Comparison of ENCODE assay signal across 1 cellular context in the genomic region with DNA sequence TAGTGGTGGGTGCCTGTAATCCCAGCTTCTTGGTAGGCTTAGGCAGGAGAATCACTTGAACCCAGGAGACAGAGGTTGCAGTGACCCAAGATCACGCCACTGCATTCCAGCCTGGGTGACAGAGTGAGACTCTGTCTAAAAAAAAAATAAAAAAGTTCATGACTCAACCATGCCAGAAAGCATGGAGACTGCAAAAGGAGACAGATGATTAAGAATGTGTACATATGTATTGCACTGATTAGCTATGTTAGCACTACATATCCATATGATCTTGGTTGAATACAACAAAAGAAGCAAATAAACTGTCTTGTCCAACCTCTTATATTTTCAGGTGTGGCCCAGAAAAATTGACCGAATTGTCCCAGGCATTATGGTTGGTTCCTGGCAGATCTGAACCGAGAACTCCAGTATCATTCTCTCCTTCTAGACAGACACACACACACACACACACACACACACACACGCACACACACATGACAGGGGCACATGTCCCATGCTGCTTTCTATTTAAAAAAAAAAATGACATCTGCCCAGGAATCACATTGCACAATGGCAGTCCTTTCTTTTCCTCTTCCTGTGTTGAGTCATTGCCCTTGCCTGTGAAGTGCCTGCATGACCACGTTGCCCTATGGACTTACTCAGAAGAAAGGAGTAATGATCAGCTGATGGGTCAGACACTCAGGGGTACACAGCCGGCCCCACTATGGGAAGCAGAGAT.
A peak's percentile ranks its signal among the peaks of the same experiment; 100 is the strongest.
TF ChIP-seq lines count a peak whose summit lies in the region.

No MANE protein-coding gene starts in this region.

TF ChIP-seq in HepG2, 621 proteins besides CTCF, POLR2A, EP300 and RAD21 (continued from another document):
- TF ChIP-seq BCLAF1 (IDR thresholded peaks at IDR 0.05): no peak
- no peak for TF ChIP-seq DNMT1 (CRISPR knock-in tag; IDR thresholded peaks at IDR 0.05)
- TF ChIP-seq FOXJ3 (CRISPR knock-in tag; IDR thresholded peaks at IDR 0.05; ENCODE audit: borderline replicate concordance): no peak
- TF ChIP-seq PLSCR1 (CRISPR knock-in tag; IDR thresholded peaks at IDR 0.05; ENCODE audit: borderline replicate concordance): no peak
- TF ChIP-seq, protein P1, sequence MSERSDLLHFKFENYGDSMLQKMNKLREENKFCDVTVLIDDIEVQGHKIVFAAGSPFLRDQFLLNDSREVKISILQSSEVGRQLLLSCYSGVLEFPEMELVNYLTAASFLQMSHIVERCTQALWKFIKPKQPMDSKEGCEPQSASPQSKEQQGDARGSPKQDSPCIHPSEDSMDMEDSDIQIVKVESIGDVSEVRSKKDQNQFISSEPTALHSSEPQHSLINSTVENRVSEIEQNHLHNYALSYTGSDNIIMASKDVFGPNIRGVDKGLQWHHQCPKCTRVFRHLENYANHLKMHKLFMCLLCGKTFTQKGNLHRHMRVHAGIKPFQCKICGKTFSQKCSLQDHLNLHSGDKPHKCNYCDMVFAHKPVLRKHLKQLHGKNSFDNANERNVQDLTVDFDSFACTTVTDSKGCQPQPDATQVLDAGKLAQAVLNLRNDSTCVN (CRISPR knock-in tag; IDR thresholded peaks at IDR 0.05; ENCODE audit: borderline replicate concordance): no peak
- peak; percentile 61; the same call in 1 of the 2 replicates for TF ChIP-seq HMG20A (CRISPR knock-in tag; IDR thresholded peaks at IDR 0.05; ENCODE audit: borderline replicate concordance)
- TF ChIP-seq MED1 (CRISPR knock-in tag; IDR thresholded peaks at IDR 0.05): peak; percentile 44; the same call in 1 of the 2 replicates
- TF ChIP-seq ZNF558 (CRISPR knock-in tag; IDR thresholded peaks at IDR 0.05; ENCODE audit: borderline replicate concordance): no peak
- TF ChIP-seq SALL2 (CRISPR knock-in tag; IDR thresholded peaks at IDR 0.05): no peak
- TF ChIP-seq XRCC5 (optimal IDR thresholded peaks at IDR 0.05; ENCODE audit: low read length): no peak
- no peak for TF ChIP-seq ZNF737 (CRISPR knock-in tag; IDR thresholded peaks at IDR 0.05; ENCODE audit: borderline replicate concordance)
- no peak for TF ChIP-seq RFX5 (IDR thresholded peaks at IDR 0.05; ENCODE audit: low read depth, low read length)
- TF ChIP-seq NCOA2 (CRISPR knock-in tag; IDR thresholded peaks at IDR 0.05): peak; percentile 42; the same call in 1 of the 2 replicates
- peak; percentile 30; the same call in 1 of the 2 replicates for TF ChIP-seq FOXO1 (CRISPR knock-in tag; IDR thresholded peaks at IDR 0.05)
- TF ChIP-seq ZNF749 (CRISPR knock-in tag; IDR thresholded peaks at IDR 0.05; ENCODE audit: borderline replicate concordance): no peak
- no peak for TF ChIP-seq ZNF800 (CRISPR knock-in tag; IDR thresholded peaks at IDR 0.05)
- TF ChIP-seq STAT5B (CRISPR knock-in tag; IDR thresholded peaks at IDR 0.05): no peak
- no peak for TF ChIP-seq EEA1 (CRISPR knock-in tag; IDR thresholded peaks at IDR 0.05; ENCODE audit: borderline replicate concordance)
- TF ChIP-seq ELF4 (CRISPR knock-in tag; IDR thresholded peaks at IDR 0.05; ENCODE audit: borderline replicate concordance): no peak
- TF ChIP-seq ZNF160 (CRISPR knock-in tag; IDR thresholded peaks at IDR 0.05): no peak
- TF ChIP-seq, protein P2, sequence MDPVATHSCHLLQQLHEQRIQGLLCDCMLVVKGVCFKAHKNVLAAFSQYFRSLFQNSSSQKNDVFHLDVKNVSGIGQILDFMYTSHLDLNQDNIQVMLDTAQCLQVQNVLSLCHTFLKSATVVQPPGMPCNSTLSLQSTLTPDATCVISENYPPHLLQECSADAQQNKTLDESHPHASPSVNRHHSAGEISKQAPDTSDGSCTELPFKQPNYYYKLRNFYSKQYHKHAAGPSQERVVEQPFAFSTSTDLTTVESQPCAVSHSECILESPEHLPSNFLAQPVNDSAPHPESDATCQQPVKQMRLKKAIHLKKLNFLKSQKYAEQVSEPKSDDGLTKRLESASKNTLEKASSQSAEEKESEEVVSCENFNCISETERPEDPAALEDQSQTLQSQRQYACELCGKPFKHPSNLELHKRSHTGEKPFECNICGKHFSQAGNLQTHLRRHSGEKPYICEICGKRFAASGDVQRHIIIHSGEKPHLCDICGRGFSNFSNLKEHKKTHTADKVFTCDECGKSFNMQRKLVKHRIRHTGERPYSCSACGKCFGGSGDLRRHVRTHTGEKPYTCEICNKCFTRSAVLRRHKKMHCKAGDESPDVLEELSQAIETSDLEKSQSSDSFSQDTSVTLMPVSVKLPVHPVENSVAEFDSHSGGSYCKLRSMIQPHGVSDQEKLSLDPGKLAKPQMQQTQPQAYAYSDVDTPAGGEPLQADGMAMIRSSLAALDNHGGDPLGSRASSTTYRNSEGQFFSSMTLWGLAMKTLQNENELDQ (CRISPR knock-in tag; IDR thresholded peaks at IDR 0.05; ENCODE audit: borderline replicate concordance): no peak
- TF ChIP-seq ZNF644 (CRISPR knock-in tag; IDR thresholded peaks at IDR 0.05; ENCODE audit: low read depth): peak; percentile 66; the same call in 1 of the 2 replicates
- no peak for TF ChIP-seq RBFOX2 (IDR thresholded peaks at IDR 0.05; ENCODE audit: low read depth, low read length)
- TF ChIP-seq ARNTL (CRISPR knock-in tag; IDR thresholded peaks at IDR 0.05): peak; percentile 49; the same call in 1 of the 2 replicates
- TF ChIP-seq, protein P3, sequence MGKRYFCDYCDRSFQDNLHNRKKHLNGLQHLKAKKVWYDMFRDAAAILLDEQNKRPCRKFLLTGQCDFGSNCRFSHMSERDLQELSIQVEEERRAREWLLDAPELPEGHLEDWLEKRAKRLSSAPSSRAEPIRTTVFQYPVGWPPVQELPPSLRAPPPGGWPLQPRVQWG (CRISPR knock-in tag; IDR thresholded peaks at IDR 0.05; ENCODE audit: borderline replicate concordance, low read depth): no peak
- TF ChIP-seq ZNF124 (CRISPR knock-in tag; IDR thresholded peaks at IDR 0.05): no peak
- TF ChIP-seq FOXA1 (IDR thresholded peaks at IDR 0.05): no peak
- 0 out of 2 replicates have a peak, but pooled peaks have one; percentile 18 for TF ChIP-seq FOXA1 (CRISPR knock-in tag; IDR thresholded peaks at IDR 0.05)
- no peak for TF ChIP-seq ZNF232 (CRISPR knock-in tag; IDR thresholded peaks at IDR 0.05; ENCODE audit: borderline replicate concordance)
